In genomic region chr12:108335349-108336119, GRCh38 we compare ENCODE assay signal across 13 cellular contexts. TPM values are rescaled to one million over a fixed set of nuclear protein-coding genes. Genes with fewer than 3 reads are reported as not detected.
DNase-seq lines count a peak whose midpoint lies in the region; ATAC-seq lines count a peak whose summit lies in the region.
"Had no signal": no experiment of that assay in that cellular context is flagged by ENCODE, and none has a peak within 500 bp of the region (broad histone marks: within the 10 kb centered on the region; RNA-seq: fewer than 3 reads in every experiment).

No MANE protein-coding gene starts in this region.

- H3K27ac Mint-ChIP-seq in CD4-positive, alpha-beta memory T cell, result no peak overlapping the region
- H3K27ac Mint-ChIP-seq: T-helper 1 cell treated with Interleukin-12 subunit alpha and Interleukin-12 subunit beta and Interleukin-4 antibody, amounts not matched to agents 30 μg/mL and 1 μg/mL, for 36 hours had no signal

- H3K9me3 Mint-ChIP-seq in CD4-positive, alpha-beta memory T cell, result peaks cover 0 to 2% (median 0%) of the 10 kb centered on the region in 8 donors
- H3K9me3 Mint-ChIP-seq: central memory CD8-positive, alpha-beta T cell; T-helper 1 cell treated with Interleukin-12 subunit alpha and Interleukin-12 subunit beta and Interleukin-4 antibody, amounts not matched to agents 30 μg/mL and 1 μg/mL, for 36 hours had no signal

- H3K4me3 Mint-ChIP-seq in CD4-positive, alpha-beta memory T cell, result no peak overlapping the region
- H3K4me3 Mint-ChIP-seq: central memory CD8-positive, alpha-beta T cell; T-helper 1 cell treated with Interleukin-12 subunit alpha and Interleukin-12 subunit beta and Interleukin-4 antibody, amounts not matched to agents 30 μg/mL and 1 μg/mL, for 36 hours had no signal

- no peak overlapping the region for H3K27ac ChIP-seq in CD4-positive, alpha-beta memory T cell (ENCODE audit: low read depth, low read length)
- H3K27ac ChIP-seq: C4-2B had no signal

- ATAC-seq in GM18502 (IDR thresholded peaks at IDR 0.05; ENCODE audit: poor library complexity, unreplicated experiment), result peak; percentile 55
- peak; percentile 59 for ATAC-seq in GM21447 (IDR thresholded peaks at IDR 0.05; ENCODE audit: unreplicated experiment)
- peak; percentile 69 for ATAC-seq in HG03354 (IDR thresholded peaks at IDR 0.05; ENCODE audit: poor library complexity, severe bottlenecking, unreplicated experiment)

- intact Hi-C loops in CD4-positive, alpha-beta memory T cell (cut with micrococcal nuclease), result no loop called here

- H3K36me3 Mint-ChIP-seq in CD4-positive, alpha-beta memory T cell, result no peaks in the 10 kb centered on the region

- H3K36me3 ChIP-seq in CD4-positive, alpha-beta memory T cell (ENCODE audit: insufficient read depth, low read length), result no peaks in the 10 kb centered on the region

- DNase-seq in midbrain (lab: John Stamatoyannopoulos, UW) (peak; percentile 6), NCI-H1930 (lab: John Stamatoyannopoulos, UW) (no peak), HT-29 (ENCODE audit: low spot score) (no peak)
- DNase-seq in CD4-positive, alpha-beta memory T cell, result no peak
- DNase-seq in activated CD8-positive, alpha-beta memory T cell treated with anti-CD3 and anti-CD28 coated beads for 24 hours, result no peak
- DNase-seq: substantia nigra had no signal

- peaks cover 18% of the 10 kb centered on the region for H3K4me1 ChIP-seq in CD4-positive, alpha-beta memory T cell (ENCODE audit: insufficient read depth, low read length)

- POLR2A ChIA-PET in CD4-positive, alpha-beta memory T cell (lab: Charles Lee; ENCODE audit: partially characterized antibody), result no interaction called here

- H3K27me3 Mint-ChIP-seq in CD4-positive, alpha-beta memory T cell, result peaks cover 4 to 19% of the 10 kb centered on the region in 2 donors

- H3K9me3 ChIP-seq in CD4-positive, alpha-beta memory T cell (ENCODE audit: control insufficient read depth in 1 of 2, low read length in 2 of 2), result no peaks in the 10 kb centered on the region

- H3K4me3 ChIP-seq in CD4-positive, alpha-beta memory T cell (ENCODE audit: low read length in 2 of 2), result no peak overlapping the region

- peaks cover 0 to 9% (median 3%) of the 10 kb centered on the region in 4 donors for H3K4me1 Mint-ChIP-seq in CD4-positive, alpha-beta memory T cell

- peaks cover 4% of the 10 kb centered on the region for H3K27me3 ChIP-seq in CD4-positive, alpha-beta memory T cell (ENCODE audit: insufficient read depth, low read length)

- CTCF ChIA-PET in CD4-positive, alpha-beta memory T cell (lab: Charles Lee; ENCODE audit: partially characterized antibody), result interaction anchor here (0.7 to 1.5 kb wide), 2 partner anchors 66 to 116 kb away, joined by 3 read pairs; no protein-coding TSS in a partner anchor

RNA-seq across cellular contexts. Expression of gene CMKLR1, which starts 3.6 kb away (rescaled TPM):
- total RNA-seq in HT-29 (2014; rRNA removed; shearing (Covaris generic)), result not detected in 2 replicates
- total RNA-seq in CD4-positive, alpha-beta memory T cell, result under 1 TPM; 0.87 to 0.94 TPM
- polyA plus RNA-seq in CD4-positive, alpha-beta memory T cell, result under 1 TPM in 1 of 2 donors, not detected in 1; 0.08 TPM
- total RNA-seq: NCI-H460 had no signal
